ENCODE assay signal across 17 cellular contexts in the genomic region with DNA sequence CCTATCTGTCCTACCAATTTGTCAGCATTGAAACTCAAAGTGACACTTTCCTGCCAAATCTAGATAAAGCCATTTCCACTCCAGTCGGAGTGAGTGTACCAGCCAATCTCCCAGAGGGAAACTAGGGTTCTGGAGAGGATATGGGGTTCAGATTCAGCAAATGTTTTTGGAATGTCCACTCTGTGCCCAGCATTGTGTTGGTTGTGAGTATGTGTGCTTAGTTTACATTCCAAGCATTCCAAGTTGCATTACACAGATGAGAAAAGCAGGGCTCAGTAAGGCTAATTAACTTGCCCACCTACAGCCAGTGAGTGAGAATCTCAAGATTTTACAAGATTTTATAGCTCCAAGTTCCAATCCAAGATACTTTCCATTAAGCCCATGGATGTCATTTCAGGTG. TPM values are rescaled to one million over a fixed set of nuclear protein-coding genes. Genes with fewer than 3 reads are reported as not detected.
DNase-seq lines count a peak whose midpoint lies in the region; ATAC-seq and TF ChIP-seq lines count a peak whose summit lies in the region.
"Had no signal": no experiment of that assay in that cellular context is flagged by ENCODE, and none has a peak within 500 bp of the region (broad histone marks: within the 10 kb centered on the region; RNA-seq: fewer than 3 reads in every experiment).

No MANE protein-coding gene starts in this region.

- H3K4me3 Mint-ChIP-seq in activated T-cell treated with anti-CD3 and anti-CD28 coated beads, Interleukin-2, amount 50 U/mL, for 72 hours = peak overlapping the region; percentile 35 to 69
- H3K4me3 Mint-ChIP-seq in type B pancreatic cell = no peak overlapping the region
- H3K4me3 Mint-ChIP-seq: mesothelial cell of epicardium had no signal

- no peaks in the 10 kb centered on the region for H3K9me3 ChIP-seq in SJSA1 (replicated peaks)
- H3K9me3 ChIP-seq: SJCRH30, spleen had no signal

- H3K4me3 ChIP-seq in SJSA1 = no peak overlapping the region
- H3K4me3 ChIP-seq: SJCRH30, spleen had no signal

- peak overlapping the region; percentile 52 for H3K27ac ChIP-seq in SJSA1
- H3K27ac ChIP-seq: SJCRH30 had no signal

- peaks cover 64% of the 10 kb centered on the region for H3K4me1 Mint-ChIP-seq in activated T-cell treated with anti-CD3 and anti-CD28 coated beads, Interleukin-2, amount 50 U/mL, for 72 hours (ENCODE audit: low read depth)
- peaks cover 59% of the 10 kb centered on the region for H3K4me1 Mint-ChIP-seq in type B pancreatic cell (ENCODE audit: unreplicated experiment)

- H3K9me3 Mint-ChIP-seq in activated T-cell treated with anti-CD3 and anti-CD28 coated beads, Interleukin-2, amount 50 U/mL, for 72 hours = no peaks in the 10 kb centered on the region
- H3K9me3 Mint-ChIP-seq in type B pancreatic cell = no peaks in the 10 kb centered on the region
- H3K9me3 Mint-ChIP-seq: mesothelial cell of epicardium had no signal

- H3K4me1 ChIP-seq in SJSA1 (replicated peaks) = peaks cover 69% of the 10 kb centered on the region

- no peaks in the 10 kb centered on the region for H3K36me3 ChIP-seq in SJSA1
- H3K36me3 ChIP-seq: SJCRH30, spleen had no signal

- ATAC-seq in activated T-cell treated with anti-CD3 and anti-CD28 coated beads, Interleukin-2, amount 50 U/mL, for 72 hours (replicated peaks in 1 of 2) = no peak
- ATAC-seq: PC-3 had no signal

- no peaks in the 10 kb centered on the region for H3K27me3 ChIP-seq in SJSA1 (replicated peaks)
- H3K27me3 ChIP-seq: SJCRH30, spleen had no signal

- no peaks in the 10 kb centered on the region for H3K36me3 Mint-ChIP-seq in activated T-cell treated with anti-CD3 and anti-CD28 coated beads, Interleukin-2, amount 50 U/mL, for 72 hours (ENCODE audit: insufficient read depth in 2 of 2)
- no peaks in the 10 kb centered on the region for H3K36me3 Mint-ChIP-seq in type B pancreatic cell
- H3K36me3 Mint-ChIP-seq: mesothelial cell of epicardium had no signal

- no peak for DNase-seq in activated T-cell treated with anti-CD3 and anti-CD28 coated beads, Interleukin-2, amount 50 U/mL, for 72 hours
- no peak for DNase-seq in activated T-cell treated with anti-CD3 and anti-CD28 coated beads, Interleukin-2, amount 50 U/mL, for 1 hour
- DNase-seq in SJSA1 (ENCODE audit: low read depth in 1 of 2, low spot score in 2 of 2) (peak in 1 of 2 experiments; percentile 75), islet precursor cell (peak; percentile 46), type B pancreatic cell (ENCODE audit: extremely low spot score, unreplicated experiment) (no peak), iPS-NIHi7 (ENCODE audit: extremely low spot score) (no peak), C1 segment of cervical spinal cord (lab: John Stamatoyannopoulos, UW) (no peak), NCI-H1048 (lab: John Stamatoyannopoulos, UW) (no peak)
- DNase-seq: ACHN; activated naive CD4-positive, alpha-beta T cell treated with anti-CD3 and anti-CD28 coated beads, Interleukin-2, amount 50 U/mL, for 16 hours; hippocampal formation; Kasumi-1; NCI-H1105 treated with DMSO at 0.1 percent for 48 hours; PC-3; spleen had no signal

- H3K27me3 Mint-ChIP-seq in activated T-cell treated with anti-CD3 and anti-CD28 coated beads, Interleukin-2, amount 50 U/mL, for 72 hours (ENCODE audit: low read depth) = peaks cover 45% of the 10 kb centered on the region
- no peaks in the 10 kb centered on the region for H3K27me3 Mint-ChIP-seq in type B pancreatic cell

- no peak for TF ChIP-seq CTCF in type B pancreatic cell (conservative IDR thresholded peaks at IDR 0.05)

- H3K27ac Mint-ChIP-seq in activated T-cell treated with anti-CD3 and anti-CD28 coated beads, Interleukin-2, amount 50 U/mL, for 72 hours = no peak overlapping the region
- peak overlapping the region; percentile 63 for H3K27ac Mint-ChIP-seq in type B pancreatic cell
- H3K27ac Mint-ChIP-seq: mesothelial cell of epicardium had no signal

RNA-seq across cellular contexts. Expression of a gene that starts 26.4 kb away (rescaled TPM):
- total RNA-seq in activated T-cell treated with anti-CD3 and anti-CD28 coated beads, Interleukin-2, amount 50 U/mL, for 72 hours = 10 to 100 TPM; 73.3 to 79.4 TPM
- 5.0 and 5.7 TPM in 2 replicates for total RNA-seq in SJSA1 (2014; rRNA removed; shearing (Covaris generic))
- total RNA-seq in type B pancreatic cell (ENCODE audit: low replicate concordance) = 9.7 and 14.6 TPM in 2 replicates

RNA-seq across cellular contexts. Expression of a gene that starts 41.5 kb away (rescaled TPM):
- 1 to 10 TPM; 3.6 to 3.9 TPM for total RNA-seq in activated T-cell treated with anti-CD3 and anti-CD28 coated beads, Interleukin-2, amount 50 U/mL, for 72 hours
- 8.8 and 11.5 TPM in 2 replicates for total RNA-seq in SJSA1 (2014; rRNA removed; shearing (Covaris generic))
- 4.2 and 5.0 TPM in 2 replicates for total RNA-seq in type B pancreatic cell (ENCODE audit: low replicate concordance)

RNA-seq across cellular contexts. Expression of a gene that starts 53.8 kb away (rescaled TPM):
- total RNA-seq in activated T-cell treated with anti-CD3 and anti-CD28 coated beads, Interleukin-2, amount 50 U/mL, for 72 hours = under 1 TPM in 1 of 2 donors, not detected in 1; 0.05 TPM
- total RNA-seq in SJSA1 (2014; rRNA removed; shearing (Covaris generic)) = 0.37 TPM in 1 of 2 replicates, not detected in the other
- total RNA-seq in type B pancreatic cell (ENCODE audit: low replicate concordance) = 0.33 and 1.1 TPM in 2 replicates
- total RNA-seq: mesothelial cell of epicardium, PC-3 had no signal
